In genomic region chr20:44582321-44583025, GRCh38 we compare ENCODE assay signal across 8 cellular contexts. TPM values are rescaled to one million over a fixed set of nuclear protein-coding genes. Genes with fewer than 3 reads are reported as not detected.
DNase-seq lines count a peak whose midpoint lies in the region; ATAC-seq and TF ChIP-seq lines count a peak whose summit lies in the region.

Gene PKIG, plus strand, starts transcription at chr20:44582579. Its CDS starts 31,978 bp downstream, at chr20:44614557.

- DNase-seq in ELR (ENCODE audit: low read depth) (peak; percentile 82), SK-MEL-5 (ENCODE audit: low read depth, low spot score) (peak; percentile 75), fibroblast of the conjunctiva (ENCODE audit: low read depth) (peak; percentile 63)
- no peak for DNase-seq in activated CD4-positive, alpha-beta T cell treated with anti-CD3 and anti-CD28 coated beads, Interleukin-2, amount 50 U/mL, for 1 hour

- no peak for ATAC-seq in GM21737 (IDR thresholded peaks at IDR 0.05; ENCODE audit: unreplicated experiment)
- no peak for ATAC-seq in GM18907 (IDR thresholded peaks at IDR 0.05; ENCODE audit: unreplicated experiment)
- no peak for ATAC-seq in GM21447 (IDR thresholded peaks at IDR 0.05; ENCODE audit: unreplicated experiment)

- no peak within 1 kb of the TSS for H3K9ac ChIP-seq in parathyroid adenoma

- H3K9me3 ChIP-seq in parathyroid adenoma (ENCODE audit: control insufficient read depth, low read length) = no peaks in the 10 kb centered on the region

- H3K4me1 ChIP-seq in parathyroid adenoma = peaks cover 15% of the 10 kb centered on the region

- H3K36me3 ChIP-seq in parathyroid adenoma (ENCODE audit: control insufficient read depth, insufficient read depth, low read length) = no peaks in the 10 kb centered on the region

- H2AFZ ChIP-seq in parathyroid adenoma = no peak within 1 kb of the TSS

- H3K79me2 ChIP-seq in parathyroid adenoma = peaks cover 63% of the 10 kb centered on the region

- in situ Hi-C loops in SK-MEL-5 (cut with HindIII; ENCODE audit: low pct_unique_long_range_greater_than_20kb, low sequenced_read_pairs) = no loop called here

- H3K4me3 ChIP-seq in parathyroid adenoma (ENCODE audit: low read depth, low read length) = peak within 1 kb of the TSS; percentile 31

- H3K27ac ChIP-seq in parathyroid adenoma = peak within 1 kb of the TSS; percentile 59

- no peak for TF ChIP-seq CTCF in parathyroid adenoma (IDR thresholded peaks at IDR 0.05)

- peak within 1 kb of the TSS; percentile 27 for H3K4me2 ChIP-seq in parathyroid adenoma (ENCODE audit: low read length)

- no peaks in the 10 kb centered on the region for H3K27me3 ChIP-seq in parathyroid adenoma (ENCODE audit: control insufficient read depth, insufficient read depth, low read length)

RNA-seq across cellular contexts. Expression of gene PKIG, which starts in this region (rescaled TPM):
- total RNA-seq in SK-MEL-5 (2014; rRNA removed; shearing (Covaris generic)) = 30.6 and 32.7 TPM in 2 replicates
- 37.8 and 52.4 TPM in 2 replicates for polyA plus RNA-seq in SK-MEL-5 (2015; cell fraction: cytosol; rRNA removed)
- polyA plus RNA-seq in SK-MEL-5 (2015; cell fraction: nucleus; rRNA removed) = 7.8 and 10.8 TPM in 2 replicates
